7 cellular contexts compared by ENCODE assay signal in genomic region chr5:36090033-36090432, GRCh38. TPM values are rescaled to one million over a fixed set of nuclear protein-coding genes. Genes with fewer than 3 reads are reported as not detected.
A peak's percentile ranks its signal among the peaks of the same experiment; 100 is the strongest.
DNase-seq lines count a peak whose midpoint lies in the region; ATAC-seq and TF ChIP-seq lines count a peak whose summit lies in the region.

No MANE protein-coding gene starts in this region.

- no peaks in the 10 kb centered on the region for H3K27me3 ChIP-seq in GM06990 (replicated peaks; ENCODE audit: control insufficient read depth, insufficient read depth, low read length)
- H3K27me3 ChIP-seq in effector memory CD4-positive, alpha-beta T cell (replicated peaks; ENCODE audit: control insufficient read depth, insufficient read depth, low read length, poor library complexity, severe bottlenecking) = no peaks in the 10 kb centered on the region

- ATAC-seq in GM21381 (IDR thresholded peaks at IDR 0.05; ENCODE audit: unreplicated experiment) (peak; percentile 83), mucosa of descending colon (peak; percentile 39)

- intact Hi-C loops in mucosa of descending colon (cut with DNase I, micrococcal nuclease) = no loop called here

- DNase-seq in GM06990 (ENCODE audit: extremely low read depth, insufficient read length) (no peak), mucosa of descending colon (peak in 1 of 3 donors; percentile 13)
- DNase-seq in Jurkat, Clone E6-1 (ENCODE audit: low read depth, low spot score) = peak; percentile 41
- DNase-seq in stimulated activated CD4-positive, alpha-beta T cell treated with anti-CD3 and anti-CD28 coated beads, Interleukin-4, amount 100 ng/mL, for 1 hour = no peak
- DNase-seq in effector memory CD4-positive, alpha-beta T cell = no peak

- H3K4me3 ChIP-seq in GM06990 (replicated peaks; ENCODE audit: low read depth, low read length) (no peak overlapping the region), mucosa of descending colon (no peak overlapping the region)
- H3K4me3 ChIP-seq in Jurkat, Clone E6-1 (ENCODE audit: low read length) = no peak overlapping the region
- no peak overlapping the region for H3K4me3 ChIP-seq in effector memory CD4-positive, alpha-beta T cell (ENCODE audit: insufficient read depth, low read depth, low read length, poor library complexity, severe bottlenecking)

- H3K27ac ChIP-seq in VCaP = no peak overlapping the region
- H3K27ac ChIP-seq in effector memory CD4-positive, alpha-beta T cell (ENCODE audit: insufficient read depth, low read length, poor library complexity, severe bottlenecking) = no peak overlapping the region

- TF ChIP-seq CTCF in GM06990 (IDR thresholded peaks at IDR 0.05; ENCODE audit: insufficient read depth, low read length, poor library complexity, severe bottlenecking) = peak; percentile 59
- TF ChIP-seq CTCF in VCaP (conservative IDR thresholded peaks at IDR 0.05) = peak; percentile 79
- no peak for TF ChIP-seq CTCF in mucosa of descending colon (IDR thresholded peaks at IDR 0.05)

- H3K4me1 ChIP-seq in mucosa of descending colon (ENCODE audit: low read depth) = no peaks in the 10 kb centered on the region
- H3K4me1 ChIP-seq in effector memory CD4-positive, alpha-beta T cell (ENCODE audit: control insufficient read depth, insufficient read depth, low read length, poor library complexity, severe bottlenecking) = no peaks in the 10 kb centered on the region

- no peaks in the 10 kb centered on the region for H3K9me3 ChIP-seq in mucosa of descending colon
- H3K9me3 ChIP-seq in effector memory CD4-positive, alpha-beta T cell (ENCODE audit: control insufficient read depth, low read length) = no peaks in the 10 kb centered on the region

- H3K36me3 ChIP-seq in GM06990 (ENCODE audit: control insufficient read depth, insufficient read depth, low read length) (no peaks in the 10 kb centered on the region), mucosa of descending colon (ENCODE audit: low read depth) (no peaks in the 10 kb centered on the region)
- no peaks in the 10 kb centered on the region for H3K36me3 ChIP-seq in effector memory CD4-positive, alpha-beta T cell (ENCODE audit: control insufficient read depth, insufficient read depth, low read length)

RNA-seq across cellular contexts. Expression of gene UGT3A2, which starts 23.4 kb away (rescaled TPM):
- not detected for polyA plus RNA-seq in Jurkat, Clone E6-1 (2012; ENCODE audit: insufficient read depth, insufficient read length)
- under 1 TPM in 1 of 3 donors, not detected in 2; 0.47 TPM for total RNA-seq in mucosa of descending colon
